Comparison of ENCODE assay signal across 28 cellular contexts in genomic region chr1:57674803-57675202, GRCh38.
A peak's percentile ranks its signal among the peaks of the same experiment; 100 is the strongest.
DNase-seq lines count a peak whose midpoint lies in the region; ATAC-seq, FAIRE-seq and TF ChIP-seq lines count a peak whose summit lies in the region.
"Had no signal": no experiment of that assay in that cellular context is flagged by ENCODE, and none has a peak within 500 bp of the region (broad histone marks: within the 10 kb centered on the region; RNA-seq: fewer than 3 reads in every experiment).

No MANE protein-coding gene starts in this region.

- TF ChIP-seq POLR2A in NB4 (IDR thresholded peaks at IDR 0.05; ENCODE audit: extremely low read depth, insufficient read length): no peak

- H3K27me3 Mint-ChIP-seq in activated T-cell treated with anti-CD3 and anti-CD28 coated beads, Interleukin-2, amount 50 U/mL, for 72 hours (ENCODE audit: low read depth): no peaks in the 10 kb centered on the region
- H3K27me3 Mint-ChIP-seq: activated CD4-positive, alpha-beta memory T cell treated with anti-CD3 and anti-CD28 coated beads, Interleukin-2, amount 10 ng/mL, durations not matched to agents 7 days and 5 days; natural killer cell treated with Interleukin-12 subunit alpha and Interleukin-12 subunit beta and Interleukin-15 and Interleukin-18, amount 100 ng/mL, for 72 hours had no signal

- H3K27me3 ChIP-seq in bronchial epithelial cell (ENCODE audit: control insufficient read depth, insufficient read depth, low read length): no peaks in the 10 kb centered on the region
- H3K27me3 ChIP-seq: ascending aorta, uterus had no signal

- H3K36me3 ChIP-seq in bronchial epithelial cell (ENCODE audit: control insufficient read depth, insufficient read depth, low read length): no peaks in the 10 kb centered on the region
- H3K36me3 ChIP-seq: ascending aorta, thoracic aorta, uterus had no signal

- TF ChIP-seq CTCF in NB4 (IDR thresholded peaks at IDR 0.05; ENCODE audit: low read depth, low read length) (no peak), bronchial epithelial cell (IDR thresholded peaks at IDR 0.05; ENCODE audit: insufficient read depth, low read length, severe bottlenecking) (no peak)

- no peak for ATAC-seq in activated T-cell treated with anti-CD3 and anti-CD28 coated beads, Interleukin-2, amount 50 U/mL, for 72 hours (replicated peaks in 1 of 2)
- ATAC-seq: left ventricle myocardium superior; natural killer cell treated with Interleukin-12 subunit alpha and Interleukin-12 subunit beta and Interleukin-15 and Interleukin-18, amount 100 ng/mL, for 72 hours; Panc1 had no signal

- H3K36me3 Mint-ChIP-seq in activated T-cell treated with anti-CD3 and anti-CD28 coated beads, Interleukin-2, amount 50 U/mL, for 72 hours (ENCODE audit: insufficient read depth in 2 of 2): no peaks in the 10 kb centered on the region
- H3K36me3 Mint-ChIP-seq: activated naive CD8-positive, alpha-beta T cell; natural killer cell treated with Interleukin-12 subunit alpha and Interleukin-12 subunit beta and Interleukin-15 and Interleukin-18, amount 100 ng/mL, for 72 hours had no signal

- H3K4me3 ChIP-seq in NB4 (ENCODE audit: low read depth, low read length) (no peak overlapping the region), bronchial epithelial cell (ENCODE audit: low read depth, low read length) (no peak overlapping the region)
- H3K4me3 ChIP-seq: ascending aorta, dorsolateral prefrontal cortex, thoracic aorta, uterus had no signal

- no peak for FAIRE-seq in bronchial epithelial cell (lab: Jason Lieb, UNC)
- FAIRE-seq: GM12891, small intestine had no signal

- no peak overlapping the region for H3K4me3 Mint-ChIP-seq in activated T-cell treated with anti-CD3 and anti-CD28 coated beads, Interleukin-2, amount 50 U/mL, for 72 hours
- H3K4me3 Mint-ChIP-seq: activated CD4-positive, alpha-beta memory T cell treated with anti-CD3 and anti-CD28 coated beads, Interleukin-2, amount 10 ng/mL, durations not matched to agents 7 days and 5 days; activated naive CD8-positive, alpha-beta T cell; CD4-positive, alpha-beta T cell; natural killer cell treated with Interleukin-12 subunit alpha and Interleukin-12 subunit beta and Interleukin-15 and Interleukin-18, amount 100 ng/mL, for 72 hours; stimulated activated naive CD8-positive, alpha-beta T cell treated with anti-CD3 and anti-CD28 coated beads, Interleukin-15, Interleukin-2, amounts not matched to agents 100 ng/mL and 50 ng/mL, for 24 hours had no signal

- peaks cover 0 to 1% of the 10 kb centered on the region in 2 donors for H3K9me3 Mint-ChIP-seq in activated T-cell treated with anti-CD3 and anti-CD28 coated beads, Interleukin-2, amount 50 U/mL, for 72 hours
- H3K9me3 Mint-ChIP-seq: activated CD4-positive, alpha-beta memory T cell treated with anti-CD3 and anti-CD28 coated beads, Interleukin-2, amount 10 ng/mL, durations not matched to agents 7 days and 5 days; CD4-positive, alpha-beta T cell; natural killer cell treated with Interleukin-12 subunit alpha and Interleukin-12 subunit beta and Interleukin-15 and Interleukin-18, amount 100 ng/mL, for 72 hours had no signal

- H3K27ac Mint-ChIP-seq in activated T-cell treated with anti-CD3 and anti-CD28 coated beads, Interleukin-2, amount 50 U/mL, for 72 hours: peak overlapping the region; percentile 74
- H3K27ac Mint-ChIP-seq: activated CD4-positive, alpha-beta memory T cell treated with anti-CD3 and anti-CD28 coated beads, Interleukin-2, amount 10 ng/mL, durations not matched to agents 7 days and 5 days; activated naive CD8-positive, alpha-beta T cell; CD4-positive, alpha-beta T cell; natural killer cell treated with Interleukin-12 subunit alpha and Interleukin-12 subunit beta and Interleukin-15 and Interleukin-18, amount 100 ng/mL, for 72 hours; stimulated activated naive CD8-positive, alpha-beta T cell treated with anti-CD3 and anti-CD28 coated beads, Interleukin-15, Interleukin-2, amounts not matched to agents 100 ng/mL and 50 ng/mL, for 24 hours had no signal

- DNase-seq in activated T-cell treated with anti-CD3 and anti-CD28 coated beads, Interleukin-2, amount 50 U/mL, for 72 hours: no peak
- DNase-seq in activated T-cell treated with anti-CD3 and anti-CD28 coated beads for 4 hours: no peak
- DNase-seq in NB4 (ENCODE audit: low read depth): peak; percentile 13
- DNase-seq in bronchial epithelial cell (ENCODE audit: low read depth): peak; percentile 54
- DNase-seq in renal cortical epithelial cell (ENCODE audit: low read depth): peak; percentile 75
- no peak for DNase-seq in NCI-H128 (lab: John Stamatoyannopoulos, UW; ENCODE audit: unreplicated experiment)
- DNase-seq in NK-92 treated with Interleukin-12 subunit alpha and Interleukin-12 subunit beta, amount 100 ng/mL, for 24 hours (lab: John Stamatoyannopoulos, UW): no peak
- DNase-seq in SHP77 treated with DMSO at 0.1 percent for 48 hours (lab: John Stamatoyannopoulos, UW): no peak
- DNase-seq: 8988T; activated CD4-positive, alpha-beta memory T cell treated with anti-CD3 and anti-CD28 coated beads, Interleukin-2, amount 10 ng/mL, durations not matched to agents 7 days and 5 days; activated CD4-positive, CD25-positive, alpha-beta regulatory T cell treated with anti-CD3 and anti-CD28 coated beads, Interleukin-2, amount 50 U/mL, for 72 hours; activated CD8-positive, alpha-beta memory T cell treated with anti-CD3 and anti-CD28 coated beads, Interleukin-2, amount 50 U/mL, for 48 hours; CD4-positive, alpha-beta T cell; dorsolateral prefrontal cortex; glutamatergic neuron; islet precursor cell; left ventricle myocardium superior; NCI-H510A treated with DMSO at 0.1 percent for 48 hours; retina; small intestine; uterus had no signal

- H3K4me1 Mint-ChIP-seq in activated T-cell treated with anti-CD3 and anti-CD28 coated beads, Interleukin-2, amount 50 U/mL, for 72 hours (ENCODE audit: low read depth): no peaks in the 10 kb centered on the region
- H3K4me1 Mint-ChIP-seq: activated CD4-positive, alpha-beta memory T cell treated with anti-CD3 and anti-CD28 coated beads, Interleukin-2, amount 10 ng/mL, durations not matched to agents 7 days and 5 days had no signal

Comparison
In these comparisons a context has a peak if more than half of its experiments do, and no peak if none do; other contexts are left out.
1. DNase-seq: peak in NB4 (single experiment), bronchial epithelial cell (single experiment) and renal cortical epithelial cell (single experiment); none in activated T-cell treated with anti-CD3 and anti-CD28 coated beads, Interleukin-2, amount 50 U/mL, for 72 hours (0 of 2), activated T-cell treated with anti-CD3 and anti-CD28 coated beads for 4 hours (single experiment), NCI-H128 (single experiment), NK-92 treated with Interleukin-12 subunit alpha and Interleukin-12 subunit beta, amount 100 ng/mL, for 24 hours (single experiment) and SHP77 treated with DMSO at 0.1 percent for 48 hours (single experiment).